Comparison of ENCODE assay signal across 1 cellular context in the genomic region with DNA sequence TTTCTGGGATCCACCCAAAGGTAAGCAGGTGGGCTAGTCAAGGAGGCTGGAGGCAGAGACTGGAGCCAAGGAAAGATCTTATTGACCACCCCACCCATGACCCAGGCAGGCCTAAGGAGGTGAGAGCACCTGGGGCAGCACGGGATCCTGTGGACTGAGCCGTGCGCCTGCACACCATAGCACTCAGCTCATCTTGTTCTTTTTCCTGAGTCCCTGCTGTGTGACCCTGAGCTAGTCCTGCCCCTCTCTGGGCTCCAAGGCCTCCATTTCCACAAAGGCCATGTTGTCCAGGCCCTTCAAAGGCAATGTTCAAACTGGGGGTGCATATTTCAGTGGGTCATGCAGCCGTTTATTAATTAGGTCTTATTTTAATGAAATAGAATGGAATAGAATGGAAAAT.
TF ChIP-seq lines count a peak whose summit lies in the region.

No MANE protein-coding gene starts in this region.

TF ChIP-seq in IMR-90, 13 proteins besides CTCF, POLR2A, EP300 and RAD21:
- no peak for TF ChIP-seq MAFK (IDR thresholded peaks at IDR 0.05; ENCODE audit: low read depth, low read length)
- no peak for TF ChIP-seq RFX5 (IDR thresholded peaks at IDR 0.05; ENCODE audit: low read depth, low read length)
- TF ChIP-seq RCOR1 (IDR thresholded peaks at IDR 0.05; ENCODE audit: insufficient replicate concordance, low read length), result no peak
- no peak for TF ChIP-seq SMC3 (IDR thresholded peaks at IDR 0.05; ENCODE audit: low read depth, low read length)
- TF ChIP-seq, protein P1, sequence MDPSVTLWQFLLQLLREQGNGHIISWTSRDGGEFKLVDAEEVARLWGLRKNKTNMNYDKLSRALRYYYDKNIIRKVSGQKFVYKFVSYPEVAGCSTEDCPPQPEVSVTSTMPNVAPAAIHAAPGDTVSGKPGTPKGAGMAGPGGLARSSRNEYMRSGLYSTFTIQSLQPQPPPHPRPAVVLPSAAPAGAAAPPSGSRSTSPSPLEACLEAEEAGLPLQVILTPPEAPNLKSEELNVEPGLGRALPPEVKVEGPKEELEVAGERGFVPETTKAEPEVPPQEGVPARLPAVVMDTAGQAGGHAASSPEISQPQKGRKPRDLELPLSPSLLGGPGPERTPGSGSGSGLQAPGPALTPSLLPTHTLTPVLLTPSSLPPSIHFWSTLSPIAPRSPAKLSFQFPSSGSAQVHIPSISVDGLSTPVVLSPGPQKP (IDR thresholded peaks at IDR 0.05; ENCODE audit: borderline replicate concordance, low read depth, low read length), result no peak
- TF ChIP-seq CEBPB (IDR thresholded peaks at IDR 0.05; ENCODE audit: low read depth, low read length), result no peak
- TF ChIP-seq MAZ (IDR thresholded peaks at IDR 0.05; ENCODE audit: borderline replicate concordance, low read depth, low read length), result no peak
- TF ChIP-seq, protein P2, sequence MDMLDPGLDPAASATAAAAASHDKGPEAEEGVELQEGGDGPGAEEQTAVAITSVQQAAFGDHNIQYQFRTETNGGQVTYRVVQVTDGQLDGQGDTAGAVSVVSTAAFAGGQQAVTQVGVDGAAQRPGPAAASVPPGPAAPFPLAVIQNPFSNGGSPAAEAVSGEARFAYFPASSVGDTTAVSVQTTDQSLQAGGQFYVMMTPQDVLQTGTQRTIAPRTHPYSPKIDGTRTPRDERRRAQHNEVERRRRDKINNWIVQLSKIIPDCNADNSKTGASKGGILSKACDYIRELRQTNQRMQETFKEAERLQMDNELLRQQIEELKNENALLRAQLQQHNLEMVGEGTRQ (IDR thresholded peaks at IDR 0.05; ENCODE audit: low read depth, low read length), result no peak
- no peak for TF ChIP-seq NFE2L2 (IDR thresholded peaks at IDR 0.05; ENCODE audit: low read depth, low read length)
- no peak for TF ChIP-seq FOS (IDR thresholded peaks at IDR 0.05; ENCODE audit: low read depth, low read length)
- no peak for TF ChIP-seq CHD1 (IDR thresholded peaks at IDR 0.05; ENCODE audit: low read depth, low read length)
- TF ChIP-seq BHLHE40 (IDR thresholded peaks at IDR 0.05; ENCODE audit: low read depth, low read length), result no peak
- TF ChIP-seq MXI1 (IDR thresholded peaks at IDR 0.05; ENCODE audit: borderline replicate concordance, low read depth, low read length), result no peak
TF ChIP-seq in IMR-90: peak in this region for 0.
